In the genomic region with DNA sequence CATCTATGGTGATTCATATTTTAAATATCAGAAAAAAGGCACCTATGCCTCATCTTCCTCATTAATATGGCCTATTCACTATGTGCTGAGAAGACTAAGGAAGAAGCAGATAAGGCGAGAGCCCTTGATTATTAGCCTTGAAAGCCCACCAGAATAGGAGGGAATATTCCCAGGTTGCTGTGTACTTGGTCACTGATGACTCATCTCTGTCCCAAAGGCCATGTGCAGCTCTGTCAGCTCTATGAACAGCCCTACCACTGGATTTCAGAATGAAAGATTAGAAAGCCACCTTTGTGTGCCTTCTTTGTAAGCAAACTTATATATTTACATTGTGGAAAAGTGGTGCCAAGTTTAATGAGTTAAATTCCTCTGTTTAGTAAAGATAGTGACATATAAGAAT, we compare ENCODE assay signal across 12 cellular contexts.
DNase-seq lines count a peak whose midpoint lies in the region; ATAC-seq, FAIRE-seq and TF ChIP-seq lines count a peak whose summit lies in the region.
"Had no signal": no experiment of that assay in that cellular context is flagged by ENCODE, and none has a peak within 500 bp of the region (broad histone marks: within the 10 kb centered on the region; RNA-seq: fewer than 3 reads in every experiment).

No MANE protein-coding gene starts in this region.

- TF ChIP-seq CTCF in BE2C (IDR thresholded peaks at IDR 0.05; ENCODE audit: low read depth, low read length) (no peak), endothelial cell of umbilical vein (IDR thresholded peaks at IDR 0.05; ENCODE audit: extremely low read depth in 1 of 2, insufficient read depth in 1 of 2, low read depth in 1 of 2, low read length in 2 of 2) (no peak), spleen (IDR thresholded peaks at IDR 0.05 in 8 of 11, conservative IDR thresholded peaks at IDR 0.05 in 3 of 11) (no peak), lower leg skin (IDR thresholded peaks at IDR 0.05) (no peak)

- DNase-seq in BE2C = peak; percentile 35
- DNase-seq in endothelial cell of umbilical vein (ENCODE audit: low read depth, low spot score) = no peak
- no peak for DNase-seq in NCI-H446 (lab: John Stamatoyannopoulos, UW)
- DNase-seq in spleen = no peak
- no peak for DNase-seq in T-helper 9 cell
- DNase-seq in lower leg skin (ENCODE audit: low spot score in 2 of 2) = no peak
- DNase-seq: activated T-cell treated with anti-CD3 and anti-CD28 coated beads for 4 hours, NCI-H1092 treated with DMSO at 0.1 percent for 48 hours had no signal

- no peak overlapping the region for H3K9ac ChIP-seq in endothelial cell of umbilical vein (replicated peaks; ENCODE audit: extremely low read depth, insufficient read depth, low read length)
- H3K9ac ChIP-seq: neural progenitor cell had no signal

- BruUV-seq in endothelial cell of umbilical vein (replicated peaks; lab: Mats Ljungman, UMichigan) = no TSS peak

- no peak for TF ChIP-seq POLR2A in endothelial cell of umbilical vein (IDR thresholded peaks at IDR 0.05; ENCODE audit: low read depth, low read length)
- no peak for TF ChIP-seq POLR2A in spleen (IDR thresholded peaks at IDR 0.05)
- no peak for TF ChIP-seq POLR2A in lower leg skin (IDR thresholded peaks at IDR 0.05)

- H2AFZ ChIP-seq in endothelial cell of umbilical vein (ENCODE audit: low read depth, low read length) = no peak overlapping the region
- H2AFZ ChIP-seq: neural progenitor cell had no signal

- H3K27ac ChIP-seq in endothelial cell of umbilical vein (ENCODE audit: insufficient read depth, low read depth, low read length) (no peak overlapping the region), spleen (no peak overlapping the region)
- H3K27ac ChIP-seq: esophagus muscularis mucosa, neural progenitor cell had no signal

- ATAC-seq in GM19035 (IDR thresholded peaks at IDR 0.05; ENCODE audit: unreplicated experiment) = peak; percentile 35
- ATAC-seq in HG03460 (IDR thresholded peaks at IDR 0.05; ENCODE audit: unreplicated experiment) = peak; percentile 30

- H3K9me3 ChIP-seq in BE2C (no peaks in the 10 kb centered on the region), endothelial cell of umbilical vein (replicated peaks; ENCODE audit: control insufficient read depth, insufficient read depth, low read length) (no peaks in the 10 kb centered on the region), spleen (no peaks in the 10 kb centered on the region)
- H3K9me3 ChIP-seq: esophagus muscularis mucosa had no signal

- no peak overlapping the region for H3K4me3 ChIP-seq in BE2C (ENCODE audit: low read depth, low read length)
- H3K4me3 ChIP-seq in endothelial cell of umbilical vein (replicated peaks in 1 of 3; ENCODE audit: insufficient read depth in 1 of 3, low read depth in 1 of 3, low read length in 3 of 3) = no peak overlapping the region
- H3K4me3 ChIP-seq in spleen = no peak overlapping the region
- H3K4me3 ChIP-seq in lower leg skin (ENCODE audit: low read depth, poor library complexity, severe bottlenecking) = no peak overlapping the region
- H3K4me3 ChIP-seq: esophagus muscularis mucosa, neural progenitor cell had no signal

- POLR2A ChIA-PET in endothelial cell of umbilical vein (lab: Charles Lee) = no interaction called here

- dilution Hi-C loops in endothelial cell of umbilical vein (cut with MboI; ENCODE audit: extremely low pct_ligation_motif_present, low sequenced_read_pairs) = no loop called here

- no peaks in the 10 kb centered on the region for H3K4me1 ChIP-seq in BE2C
- H3K4me1 ChIP-seq in endothelial cell of umbilical vein (ENCODE audit: control insufficient read depth, extremely low read depth, insufficient read depth, low read length) = no peaks in the 10 kb centered on the region
- peaks cover 16 to 35% (median 27%) of the 10 kb centered on the region in 6 donors for H3K4me1 ChIP-seq in spleen
- H3K4me1 ChIP-seq: esophagus muscularis mucosa, neural progenitor cell had no signal

- CTCF ChIA-PET in endothelial cell of umbilical vein (lab: Charles Lee) = interaction anchor here (0.6 to 0.7 kb wide), 3 partner anchors 25 to 153 kb away, joined by 3 to 4 read pairs (median 3); no protein-coding TSS in a partner anchor

- H3K36me3 ChIP-seq in BE2C (no peaks in the 10 kb centered on the region), endothelial cell of umbilical vein (ENCODE audit: control insufficient read depth in 2 of 2, extremely low read depth in 1 of 2, insufficient read depth in 2 of 2, low read length in 2 of 2) (no peaks in the 10 kb centered on the region), spleen (no peaks in the 10 kb centered on the region)
- H3K36me3 ChIP-seq: esophagus muscularis mucosa, neural progenitor cell had no signal

- H3K27me3 ChIP-seq in BE2C (no peaks in the 10 kb centered on the region), endothelial cell of umbilical vein (ENCODE audit: control insufficient read depth in 2 of 2, insufficient read depth in 2 of 2, low read length in 2 of 2) (no peaks in the 10 kb centered on the region), spleen (replicated peaks in 1 of 7) (no peaks in the 10 kb centered on the region)
- H3K27me3 ChIP-seq: esophagus muscularis mucosa, neural progenitor cell had no signal

- no peaks in the 10 kb centered on the region for H4K20me1 ChIP-seq in endothelial cell of umbilical vein (replicated peaks; ENCODE audit: control insufficient read depth, extremely low read depth, insufficient read depth, low read length)

- 69 to 88% (median 79%) methylated on average over 1 of the region's 1 CpG for WGBS in spleen, 5 donors
- WGBS in lower leg skin, 2 donors = 78% methylated on average over 1 of the region's 1 CpG

- H3K4me2 ChIP-seq in endothelial cell of umbilical vein (ENCODE audit: insufficient read depth, low read length) = no peak overlapping the region
- H3K4me2 ChIP-seq: neural progenitor cell had no signal

- no peak for FAIRE-seq in endothelial cell of umbilical vein (lab: Jason Lieb, UNC)

- intact Hi-C loops in endothelial cell of umbilical vein (cut with micrococcal nuclease) = no loop called here
- intact Hi-C loops in spleen (cut with DNase I; ENCODE audit: low total_unique reads) = no loop called here
- intact Hi-C loops in lower leg skin (cut with DNase I; ENCODE audit: low total_unique reads) = no loop called here

- no peaks in the 10 kb centered on the region for H3K79me2 ChIP-seq in endothelial cell of umbilical vein (ENCODE audit: control insufficient read depth, insufficient read depth, low read length)

- H3K9me1 ChIP-seq in endothelial cell of umbilical vein (replicated peaks; ENCODE audit: control insufficient read depth, extremely low read depth, insufficient read depth, low read length) = no peaks in the 10 kb centered on the region

TF ChIP-seq in endothelial cell of umbilical vein, 7 proteins besides CTCF, POLR2A, EP300 and RAD21:
- TF ChIP-seq, protein P1, sequence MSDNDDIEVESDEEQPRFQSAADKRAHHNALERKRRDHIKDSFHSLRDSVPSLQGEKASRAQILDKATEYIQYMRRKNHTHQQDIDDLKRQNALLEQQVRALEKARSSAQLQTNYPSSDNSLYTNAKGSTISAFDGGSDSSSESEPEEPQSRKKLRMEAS (IDR thresholded peaks at IDR 0.05; ENCODE audit: insufficient read depth, insufficient read length) = no peak
- peak; percentile 70 for TF ChIP-seq FOS (IDR thresholded peaks at IDR 0.05; ENCODE audit: borderline replicate concordance, insufficient read depth, low read length)
- TF ChIP-seq EZH2 (IDR thresholded peaks at IDR 0.05; ENCODE audit: borderline replicate concordance, low read depth, low read length, severe bottlenecking) = no peak
- TF ChIP-seq JUN (IDR thresholded peaks at IDR 0.05; ENCODE audit: borderline replicate concordance, insufficient read depth, insufficient read length, low read depth) = peak; percentile 67
- no peak for TF ChIP-seq GATA2 (IDR thresholded peaks at IDR 0.05; ENCODE audit: insufficient read depth, insufficient read length, low read depth, low read length)
- no peak for TF ChIP-seq POLR2AphosphoS5 (IDR thresholded peaks at IDR 0.05; ENCODE audit: insufficient read depth, low read depth, low read length)
